Comparison of ENCODE assay signal across 1 cellular context in genomic region chr3:153746211-153746610, GRCh38.
TF ChIP-seq lines count a peak whose summit lies in the region.

No MANE protein-coding gene starts in this region.

TF ChIP-seq in GM23338, 12 proteins besides CTCF, POLR2A, EP300 and RAD21 (continued from another document):
- no peak for TF ChIP-seq ZNF462 (CRISPR knock-in tag; IDR thresholded peaks at IDR 0.05)
- no peak for TF ChIP-seq REST (IDR thresholded peaks at IDR 0.05; ENCODE audit: unreplicated experiment)
- no peak for TF ChIP-seq EZH2 (IDR thresholded peaks at IDR 0.05; ENCODE audit: low read depth, unreplicated experiment)
- no peak for TF ChIP-seq POLR2AphosphoS5 (IDR thresholded peaks at IDR 0.05; ENCODE audit: low read depth)
- no peak for TF ChIP-seq CREB1 (CRISPR knock-in tag; IDR thresholded peaks at IDR 0.05; ENCODE audit: low read depth)
